9 cellular contexts compared by ENCODE assay signal in the genomic region with DNA sequence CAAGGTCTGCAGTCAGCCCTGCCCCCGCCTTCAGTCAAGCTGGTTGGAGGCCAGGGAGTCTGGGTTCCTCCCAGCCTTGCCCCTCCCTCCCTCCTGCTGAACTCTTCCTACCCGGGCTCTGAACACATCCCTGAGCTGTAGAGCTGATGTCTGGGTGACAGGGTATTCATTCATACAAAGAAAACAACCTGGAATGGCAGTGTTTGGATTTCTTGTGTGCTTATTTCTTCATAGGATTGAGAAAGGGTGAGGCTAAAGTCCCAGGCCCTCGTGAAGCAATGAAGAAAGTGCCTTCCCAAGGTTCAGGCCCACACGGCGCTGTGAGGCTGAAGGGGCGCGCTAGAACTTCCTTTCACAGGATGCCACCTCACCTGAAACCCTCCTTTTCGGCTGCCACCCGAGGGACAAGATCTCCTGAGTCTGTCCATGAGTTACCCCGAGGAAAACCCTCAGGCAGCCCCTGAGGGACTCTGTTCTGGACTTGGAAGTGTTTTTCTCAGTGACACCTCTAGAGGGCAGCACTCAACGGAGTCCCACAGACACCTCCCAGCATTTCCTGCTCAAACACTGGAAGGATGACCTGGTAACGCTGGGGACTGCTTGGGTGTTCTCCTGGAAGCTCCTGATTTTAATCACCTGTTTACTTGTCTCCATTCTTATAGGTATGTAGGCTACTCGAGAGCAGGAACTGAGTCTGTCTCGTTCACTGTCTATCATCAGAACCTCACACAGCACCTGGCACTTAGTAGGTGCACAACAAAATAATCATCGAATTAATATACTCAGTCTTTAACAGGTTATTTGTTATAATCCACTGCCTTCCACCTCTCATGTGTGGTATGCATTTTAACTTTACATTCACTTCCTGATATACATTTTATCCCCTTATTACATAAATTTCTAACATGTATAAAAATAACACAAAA. TPM values are rescaled to one million over a fixed set of nuclear protein-coding genes. Genes with fewer than 3 reads are reported as not detected.
DNase-seq lines count a peak whose midpoint lies in the region; ATAC-seq and TF ChIP-seq lines count a peak whose summit lies in the region.
"Had no signal": no experiment of that assay in that cellular context is flagged by ENCODE, and none has a peak within 500 bp of the region (broad histone marks: within the 10 kb centered on the region; RNA-seq: fewer than 3 reads in every experiment).

No MANE protein-coding gene starts in this region.

- TF ChIP-seq POLR2A in HCT116 (IDR thresholded peaks at IDR 0.05; ENCODE audit: borderline replicate concordance, extremely low read depth, insufficient read depth, insufficient read length) (no peak), right lobe of liver (IDR thresholded peaks at IDR 0.05) (no peak)

- H3K36me3 ChIP-seq in HCT116 (ENCODE audit: control insufficient read depth in 1 of 2, insufficient read depth in 2 of 2, low read length in 2 of 2) = no peaks in the 10 kb centered on the region
- no peaks in the 10 kb centered on the region for H3K36me3 ChIP-seq in WERI-Rb-1
- H3K36me3 ChIP-seq in right lobe of liver = no peaks in the 10 kb centered on the region

- TF ChIP-seq RAD21 in HCT116 (IDR thresholded peaks at IDR 0.05; ENCODE audit: low read depth) = peak; percentile 53

- H3K9ac ChIP-seq in HCT116 (ENCODE audit: low read length) = no peak overlapping the region

- TF ChIP-seq CTCF in HCT116 (IDR thresholded peaks at IDR 0.05 in 2 of 3, conservative IDR thresholded peaks at IDR 0.05 in 1 of 3; ENCODE audit: borderline replicate concordance in 1 of 3, insufficient read depth in 1 of 3, low read depth in 2 of 3, low read length in 2 of 3) = peak; percentile 49 to 72 (median 71); a peak in 5 of 6 replicates
- peak; percentile 86 for TF ChIP-seq CTCF in WERI-Rb-1 (IDR thresholded peaks at IDR 0.05; ENCODE audit: low read depth, low read length)
- peak; percentile 83 for TF ChIP-seq CTCF in chondrocyte (IDR thresholded peaks at IDR 0.05)
- TF ChIP-seq CTCF in right lobe of liver (IDR thresholded peaks at IDR 0.05) = peak; percentile 69 to 79 (median 76)

- no peaks in the 10 kb centered on the region for H3K27me3 Mint-ChIP-seq in chondrocyte (ENCODE audit: low read depth)
- peaks cover 9 to 16% of the 10 kb centered on the region in 2 donors for H3K27me3 Mint-ChIP-seq in stimulated activated naive B cell treated with anti-CD40 and anti-IgM and Interleukin-4, amounts not matched to agents 10 μg/mL and 1 μg/mL and 100 μg/mL, for 72 hours

- ATAC-seq in HCT116 (peak; percentile 100), right lobe of liver (peak; percentile 94 to 97 (median 96))
- peak; percentile 79 to 84 for ATAC-seq in stimulated activated naive B cell treated with anti-CD40 and anti-IgM and Interleukin-4, amounts not matched to agents 10 μg/mL and 1 μg/mL and 100 μg/mL, for 72 hours (replicated peaks)

- BruUV-seq in HCT116 (replicated peaks; lab: Mats Ljungman, UMichigan) = no TSS peak

- no peak overlapping the region for H3K27ac Mint-ChIP-seq in chondrocyte (ENCODE audit: unreplicated experiment)
- H3K27ac Mint-ChIP-seq in stimulated activated naive B cell treated with anti-CD40 and anti-IgM and Interleukin-4, amounts not matched to agents 10 μg/mL and 1 μg/mL and 100 μg/mL, for 72 hours = no peak overlapping the region

- H3K27ac ChIP-seq in HCT116 (ENCODE audit: low read depth, low read length) (no peak overlapping the region), WERI-Rb-1 (no peak overlapping the region), right lobe of liver (peak overlapping the region in 1 of 3 donors; percentile 90)
- H3K27ac ChIP-seq: epithelial cell of prostate had no signal

- H3K4me3 ChIP-seq in HCT116 (replicated peaks in 1 of 2; ENCODE audit: low read depth in 1 of 2, low read length in 2 of 2) (no peak overlapping the region), WERI-Rb-1 (ENCODE audit: low read depth, low read length) (no peak overlapping the region), right lobe of liver (peak overlapping the region in 2 of 3 donors; percentile 12 to 53)

- H3K4me1 ChIP-seq in HCT116 (ENCODE audit: control insufficient read depth in 1 of 2, insufficient read depth in 2 of 2, low read length in 2 of 2) = peaks cover 0 to 6% of the 10 kb centered on the region in 2 experiments; a peak in 1 of 4 replicates
- peaks cover 0 to 23% (median 0%) of the 10 kb centered on the region in 4 donors for H3K4me1 ChIP-seq in right lobe of liver

- intact Hi-C loops in HCT116 (cut with micrococcal nuclease) (no loop called here), right lobe of liver (cut with DNase I) (no loop called here)

- 6% methylated on average over 8 of the region's 15 CpGs for WGBS in right lobe of liver (ENCODE audit: insufficient coverage, low coverage, low lambda C conversion rate, missing lambda C conversion rate)

- no peaks in the 10 kb centered on the region for H3K27me3 ChIP-seq in HCT116 (ENCODE audit: insufficient read depth, low read length)
- no peaks in the 10 kb centered on the region for H3K27me3 ChIP-seq in WERI-Rb-1 (ENCODE audit: insufficient read depth, low read depth, severe bottlenecking)
- H3K27me3 ChIP-seq in right lobe of liver = no peaks in the 10 kb centered on the region

- no peaks in the 10 kb centered on the region for H3K9me3 ChIP-seq in HCT116 (ENCODE audit: control insufficient read depth in 1 of 2, insufficient read depth in 1 of 2, low read depth in 1 of 2, low read length in 2 of 2)
- H3K9me3 ChIP-seq in WERI-Rb-1 (ENCODE audit: severe bottlenecking) = no peaks in the 10 kb centered on the region
- no peaks in the 10 kb centered on the region for H3K9me3 ChIP-seq in right lobe of liver

- H3K9me2 ChIP-seq in HCT116 (ENCODE audit: insufficient read depth) = 0 out of 2 replicates have a peak, but pooled peaks cover 3% of the 10 kb centered on the region

- H4K20me1 ChIP-seq in HCT116 (ENCODE audit: insufficient read depth) = no peaks in the 10 kb centered on the region

- no peak overlapping the region for H3K4me3 Mint-ChIP-seq in chondrocyte (ENCODE audit: unreplicated experiment)
- H3K4me3 Mint-ChIP-seq in stimulated activated naive B cell treated with anti-CD40 and anti-IgM and Interleukin-4, amounts not matched to agents 10 μg/mL and 1 μg/mL and 100 μg/mL, for 72 hours = no peak overlapping the region

- peak overlapping the region; percentile 43 for H3K4me2 ChIP-seq in HCT116 (ENCODE audit: low read length)

- RAD21 ChIA-PET in HCT116 (lab: Charles Lee; ENCODE audit: low non-redundant PET in 1 of 2, low total read pairs in 2 of 2, uncharacterized antibody in 2 of 2, unreplicated experiment in 2 of 2) = no interaction called here

- no peaks in the 10 kb centered on the region for H3K79me2 ChIP-seq in HCT116 (ENCODE audit: insufficient read depth, low read length)

- DNase-seq in NCI-H2227 (lab: John Stamatoyannopoulos, UW; ENCODE audit: unreplicated experiment) (peak; percentile 23), NCI-H2227 treated with DMSO at 0.1 percent for 48 hours (lab: John Stamatoyannopoulos, UW) (no peak), HCT116 (ENCODE audit: low read depth, low spot score) (peak; percentile 48), NCI-H1105 (lab: John Stamatoyannopoulos, UW) (peak; percentile 16), WERI-Rb-1 (peak; percentile 82), chondrocyte (ENCODE audit: low spot score) (no peak), right lobe of liver (peak; percentile 29 to 78 (median 67))
- DNase-seq in stimulated activated naive B cell treated with anti-CD40 and anti-IgM and Interleukin-4, amounts not matched to agents 10 μg/mL and 1 μg/mL and 100 μg/mL, for 72 hours = peak; percentile 39

- no peaks in the 10 kb centered on the region for H3K36me3 Mint-ChIP-seq in chondrocyte (ENCODE audit: low read depth)
- H3K36me3 Mint-ChIP-seq in stimulated activated naive B cell treated with anti-CD40 and anti-IgM and Interleukin-4, amounts not matched to agents 10 μg/mL and 1 μg/mL and 100 μg/mL, for 72 hours = no peaks in the 10 kb centered on the region

- H3K9me3 Mint-ChIP-seq in chondrocyte (ENCODE audit: low read depth) = no peaks in the 10 kb centered on the region
- no peaks in the 10 kb centered on the region for H3K9me3 Mint-ChIP-seq in stimulated activated naive B cell treated with anti-CD40 and anti-IgM and Interleukin-4, amounts not matched to agents 10 μg/mL and 1 μg/mL and 100 μg/mL, for 72 hours

- peaks cover 16% of the 10 kb centered on the region for H3K4me1 Mint-ChIP-seq in chondrocyte (ENCODE audit: low read depth)
- H3K4me1 Mint-ChIP-seq in stimulated activated naive B cell treated with anti-CD40 and anti-IgM and Interleukin-4, amounts not matched to agents 10 μg/mL and 1 μg/mL and 100 μg/mL, for 72 hours = peaks cover 0 to 5% of the 10 kb centered on the region in 2 donors

- POLR2A ChIA-PET in HCT116 (lab: Charles Lee) = no interaction called here

- CTCF ChIA-PET in HCT116 (lab: Charles Lee) = no interaction called here

- H2AFZ ChIP-seq in HCT116 (ENCODE audit: low read depth, low read length, poor library complexity, severe bottlenecking) = peak overlapping the region; percentile 91

TF ChIP-seq in HCT116, 20 proteins besides CTCF, POLR2A, EP300 and RAD21 (continues in another document):
- TF ChIP-seq SIN3A (IDR thresholded peaks at IDR 0.05; ENCODE audit: low read depth) (no peak), ATF3 (IDR thresholded peaks at IDR 0.05) (no peak), EZH2phosphoT487 (IDR thresholded peaks at IDR 0.05; ENCODE audit: borderline replicate concordance) (no peak), JUND (IDR thresholded peaks at IDR 0.05) (no peak), POLR2AphosphoS5 (IDR thresholded peaks at IDR 0.05; ENCODE audit: low read depth, low read length) (no peak), YY1 (IDR thresholded peaks at IDR 0.05; ENCODE audit: extremely low read depth, insufficient replicate concordance, low read depth, low read length) (no peak), TCF7L2 (IDR thresholded peaks at IDR 0.05; ENCODE audit: borderline replicate concordance, extremely low read depth, insufficient read depth, insufficient read length) (no peak)

RNA-seq across cellular contexts. Expression of gene GSTA1, which starts 11.8 kb away (rescaled TPM):
- 0.57 TPM for total RNA-seq in HCT116 (2021; ENCODE audit: unreplicated experiment)
- not detected in 2 replicates for polyA plus RNA-seq in HCT116 (2012)
- not detected in 3 replicates for total RNA-seq in chondrocyte
- total RNA-seq in right lobe of liver = 1,000 to 10,000 TPM in 1 of 6 experiments, 100 to 1,000 TPM in 3, 10 to 100 TPM in 2; 16.1 to 2,332 (median 522) TPM

RNA-seq across cellular contexts. Expression of gene GSTA5, which starts 25.2 kb away (rescaled TPM):
- not detected for total RNA-seq in HCT116 (2021; ENCODE audit: unreplicated experiment)
- polyA plus RNA-seq in HCT116 (2012) = not detected in 2 replicates
- total RNA-seq in chondrocyte = not detected in 3 replicates
- not detected for total RNA-seq in right lobe of liver

RNA-seq across cellular contexts. Expression of gene GSTA2, which starts 52.2 kb away (rescaled TPM):
- total RNA-seq in HCT116 (2021; ENCODE audit: unreplicated experiment) (not detected), chondrocyte (not detected in 3 replicates), right lobe of liver (100 to 1,000 TPM in 1 of 6 experiments, 10 to 100 TPM in 3, 1 to 10 TPM in 2; 7.6 to 177 (median 54.4) TPM)
- not detected in 2 replicates for polyA plus RNA-seq in HCT116 (2012)

Comparison
In these comparisons a context has a peak if more than half of its experiments do, and no peak if none do; other contexts are left out.
1. DNase-seq: peak in NCI-H2227 (single experiment), HCT116 (single experiment), NCI-H1105 (single experiment), WERI-Rb-1 (single experiment), right lobe of liver (3 of 3) and stimulated activated naive B cell treated with anti-CD40 and anti-IgM and Interleukin-4, amounts not matched to agents 10 μg/mL and 1 μg/mL and 100 μg/mL, for 72 hours (single experiment); none in NCI-H2227 treated with DMSO at 0.1 percent for 48 hours (single experiment) and chondrocyte (single experiment).
2. H3K4me3 ChIP-seq: peak in right lobe of liver (2 of 3); none in HCT116 (0 of 2) and WERI-Rb-1 (single experiment).
3. RNA of gene GSTA1, which starts 11.8 kb away (total RNA-seq): 16.1 to 2,332 TPM in right lobe of liver; 0.57 TPM in HCT116 (single experiment) and not detected in chondrocyte; every median in the first group is over 10 times any median in the second.
4. Peak in every context shown above with its lines, with median percentiles within 50 percentile points of each other: ATAC-seq and CTCF ChIP-seq.